In the genomic region with DNA sequence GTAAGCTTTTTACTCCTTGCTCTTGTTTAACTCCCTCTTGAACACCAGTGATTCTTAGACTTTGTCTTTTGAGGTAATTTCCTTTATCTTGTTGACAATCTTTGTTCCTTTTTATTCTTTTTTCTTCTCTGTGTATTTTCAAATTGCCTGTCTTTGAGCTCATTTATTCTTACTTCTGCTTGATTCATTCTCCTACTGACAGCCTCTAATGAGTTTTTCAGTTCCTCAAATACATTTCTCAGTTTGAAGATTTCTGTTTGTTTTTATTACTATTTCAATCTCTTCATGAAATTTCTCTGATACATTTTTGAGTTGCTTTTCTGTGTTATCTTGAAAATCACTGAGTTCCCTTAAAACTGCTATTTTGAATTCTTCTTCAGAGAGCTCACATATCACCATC, we compare ENCODE assay signal across 1 cellular context.
TF ChIP-seq lines count a peak whose summit lies in the region.

No MANE protein-coding gene starts in this region.

TF ChIP-seq in GM12878, 131 proteins besides CTCF, POLR2A, EP300 and RAD21 (continued from another document):
- TF ChIP-seq SMAD5 (IDR thresholded peaks at IDR 0.05; ENCODE audit: low read depth) (no peak), SMC3 (IDR thresholded peaks at IDR 0.05; ENCODE audit: borderline replicate concordance, low read length) (no peak)
